Comparison of ENCODE assay signal across 21 cellular contexts in genomic region chr11:35923452-35923851, GRCh38.
DNase-seq lines count a peak whose midpoint lies in the region; ATAC-seq and TF ChIP-seq lines count a peak whose summit lies in the region.
"Had no signal": no experiment of that assay in that cellular context is flagged by ENCODE, and none has a peak within 500 bp of the region (broad histone marks: within the 10 kb centered on the region; RNA-seq: fewer than 3 reads in every experiment).

No MANE protein-coding gene starts in this region.

- TF ChIP-seq CTCF in cardiac fibroblast (IDR thresholded peaks at IDR 0.05; ENCODE audit: low read depth, low read length), result no peak

- peak overlapping the region; percentile 23 for H3K27ac ChIP-seq in substantia nigra (ENCODE audit: low read depth, low read length, poor library complexity, severe bottlenecking)
- H3K27ac ChIP-seq: 22Rv1, C4-2B had no signal

- DNase-seq in SKM-1 treated with dmso at 0.1 percent for 144 hours (lab: John Stamatoyannopoulos, UW; ENCODE audit: unreplicated experiment) (peak; percentile 23), SKM-1 (lab: John Stamatoyannopoulos, UW; ENCODE audit: unreplicated experiment) (no peak), cardiac fibroblast (ENCODE audit: low read depth in 2 of 2) (peak; percentile 7 to 20), globus pallidus (ENCODE audit: low spot score) (peak; percentile 69), substantia nigra (lab: John Stamatoyannopoulos, UW) (peak in 1 of 49 donors; percentile 18), NCI-H82 treated with DMSO at 0.1 percent for 48 hours (lab: John Stamatoyannopoulos, UW; ENCODE audit: unreplicated experiment) (no peak)
- DNase-seq: Calu3; CD8-positive, alpha-beta memory T cell; DMS153; Karpas-422; NCI-H1694; NCI-H2081 treated with DMSO at 0.1 percent for 48 hours; NCI-H2171 treated with DMSO at 0.1 percent for 48 hours; NCI-H524 treated with DMSO at 0.1 percent for 48 hours; NCI-H82 had no signal

- no peak for ATAC-seq in HG03108 (IDR thresholded peaks at IDR 0.05; ENCODE audit: unreplicated experiment)
- no peak for ATAC-seq in GM18909 (IDR thresholded peaks at IDR 0.05; ENCODE audit: poor library complexity, unreplicated experiment)
- ATAC-seq: GM23338 had no signal

- H3K4me3 ChIP-seq in cardiac fibroblast (replicated peaks in 1 of 2; ENCODE audit: low read depth in 2 of 2, low read length in 2 of 2), result no peak overlapping the region
- H3K4me3 ChIP-seq: GM23338, HAP-1 had no signal

Comparison
In these comparisons a context has a peak if more than half of its experiments do, and no peak if none do; other contexts are left out.
1. DNase-seq: peak in SKM-1 treated with dmso at 0.1 percent for 144 hours (single experiment), cardiac fibroblast (2 of 2) and globus pallidus (single experiment); none in SKM-1 (single experiment) and NCI-H82 treated with DMSO at 0.1 percent for 48 hours (single experiment).